8 cellular contexts compared by ENCODE assay signal in genomic region chr7:73556208-73557107, GRCh38. TPM values are rescaled to one million over a fixed set of nuclear protein-coding genes. Genes with fewer than 3 reads are reported as not detected.
DNase-seq lines count a peak whose midpoint lies in the region; ATAC-seq and TF ChIP-seq lines count a peak whose summit lies in the region.

No MANE protein-coding gene starts in this region.

- H3K27ac Mint-ChIP-seq in Calu3 (ENCODE audit: unreplicated experiment) (peak overlapping the region; percentile 97), endodermal cell (peak overlapping the region; percentile 89), osteocyte (ENCODE audit: unreplicated experiment) (peak overlapping the region; percentile 79)

- H4K20me1 ChIP-seq in OCI-LY1 (ENCODE audit: insufficient read depth, low read length), result no peaks in the 10 kb centered on the region

- H3K4me1 Mint-ChIP-seq in Calu3 (ENCODE audit: low read depth, unreplicated experiment) (peaks cover 23% of the 10 kb centered on the region), endodermal cell (peaks cover 11% of the 10 kb centered on the region), osteocyte (ENCODE audit: unreplicated experiment) (peaks cover 35% of the 10 kb centered on the region)

- 46 to 60% methylated on average over 19 to 28 of the region's 28 CpGs for WGBS in endodermal cell (ENCODE audit: insufficient coverage in 1 of 2, insufficient read length in 1 of 2), 2 experiments

- H3K9me3 ChIP-seq in OCI-LY1 (ENCODE audit: low read length) (no peaks in the 10 kb centered on the region), endodermal cell (ENCODE audit: control insufficient read depth, low read length) (no peaks in the 10 kb centered on the region)

- peaks cover 38% of the 10 kb centered on the region for H3K36me3 ChIP-seq in OCI-LY1 (ENCODE audit: insufficient read depth, low read length)
- peaks cover 18% of the 10 kb centered on the region for H3K36me3 ChIP-seq in endodermal cell (ENCODE audit: control insufficient read depth, insufficient read depth, low read length)

- H3K27me3 Mint-ChIP-seq in Calu3 (ENCODE audit: unreplicated experiment) (no peaks in the 10 kb centered on the region), endodermal cell (ENCODE audit: insufficient read depth) (peaks cover 23% of the 10 kb centered on the region), osteocyte (ENCODE audit: unreplicated experiment) (no peaks in the 10 kb centered on the region)

- TF ChIP-seq CTCF in Calu3 (IDR thresholded peaks at IDR 0.05; ENCODE audit: unreplicated experiment) (no peak), OCI-LY1 (IDR thresholded peaks at IDR 0.05; ENCODE audit: low read length) (no peak), endodermal cell (conservative IDR thresholded peaks at IDR 0.05) (no peak), osteocyte (IDR thresholded peaks at IDR 0.05) (no peak)

- H3K4me3 ChIP-seq in OCI-LY1 (ENCODE audit: low read depth, low read length, poor library complexity, severe bottlenecking), result peak overlapping the region; percentile 75
- peak overlapping the region; percentile 97 for H3K4me3 ChIP-seq in endodermal cell (ENCODE audit: low read length)

- H3K9ac ChIP-seq in OCI-LY1 (ENCODE audit: low read length) (peak overlapping the region; percentile 92), endodermal cell (ENCODE audit: extremely low read depth, low read length, poor library complexity, severe bottlenecking) (peak overlapping the region; percentile 75)

- H3K27me3 ChIP-seq in OCI-LY1 (ENCODE audit: insufficient read depth, low read length) (no peaks in the 10 kb centered on the region), endodermal cell (ENCODE audit: control insufficient read depth, insufficient read depth, low read length, poor library complexity, severe bottlenecking) (no peaks in the 10 kb centered on the region)

- DNase-seq in Calu3, result no peak
- DNase-seq in endodermal cell, result no peak
- no peak for DNase-seq in osteocyte (ENCODE audit: extremely low spot score, unreplicated experiment)
- DNase-seq in cortex of kidney (lab: John Stamatoyannopoulos, UW), result no peak
- DNase-seq in mucosa of gallbladder (ENCODE audit: low spot score), result no peak
- no peak for DNase-seq in NCI-H345 (lab: John Stamatoyannopoulos, UW)

- CTCF ChIA-PET in Calu3 (lab: Charles Lee), result interaction anchor here (0.6 to 1.5 kb wide), 2 partner anchors 36 to 50 kb away, joined by 3 to 4 read pairs; no protein-coding TSS in a partner anchor

- no peak overlapping the region for H3K27ac ChIP-seq in OCI-LY1 (ENCODE audit: low read depth, low read length, poor library complexity, severe bottlenecking)
- H3K27ac ChIP-seq in endodermal cell (ENCODE audit: low read depth, low read length), result peak overlapping the region; percentile 80

- H3K9me3 Mint-ChIP-seq in Calu3 (ENCODE audit: low read depth, unreplicated experiment) (no peaks in the 10 kb centered on the region), endodermal cell (no peaks in the 10 kb centered on the region), osteocyte (ENCODE audit: unreplicated experiment) (no peaks in the 10 kb centered on the region)

- H3K79me2 ChIP-seq in OCI-LY1 (ENCODE audit: insufficient read depth, low read length), result peaks cover 35% of the 10 kb centered on the region

- no peak for ATAC-seq in GM19324 (IDR thresholded peaks at IDR 0.05; ENCODE audit: low FRiP score, unreplicated experiment)

- intact Hi-C loops in Calu3 (cut with micrococcal nuclease; ENCODE audit: unreplicated experiment), result no loop called here

- H3K4me2 ChIP-seq in OCI-LY1 (ENCODE audit: low read length), result peak overlapping the region; percentile 82

- BruUV-seq in Calu3 (replicated peaks; lab: Mats Ljungman, UMichigan), result TSS peak; percentile 59

- H3F3A ChIP-seq in OCI-LY1 (ENCODE audit: insufficient read depth, low read length), result no peaks in the 10 kb centered on the region

- H2AFZ ChIP-seq in OCI-LY1 (ENCODE audit: low read length), result no peak overlapping the region

- H3K4me1 ChIP-seq in OCI-LY1 (ENCODE audit: insufficient read depth, low read length, severe bottlenecking), result peaks cover 20% of the 10 kb centered on the region
- no peaks in the 10 kb centered on the region for H3K4me1 ChIP-seq in endodermal cell (ENCODE audit: control insufficient read depth, insufficient read depth, low read length)

- peaks cover 48% of the 10 kb centered on the region for H3K36me3 Mint-ChIP-seq in Calu3 (ENCODE audit: insufficient read depth, unreplicated experiment)
- peaks cover 22% of the 10 kb centered on the region for H3K36me3 Mint-ChIP-seq in endodermal cell (ENCODE audit: low read depth)
- H3K36me3 Mint-ChIP-seq in osteocyte (ENCODE audit: unreplicated experiment), result peaks cover 4% of the 10 kb centered on the region

- H3K9me2 ChIP-seq in OCI-LY1 (ENCODE audit: low read depth, low read length), result no peaks in the 10 kb centered on the region

- H3K4me3 Mint-ChIP-seq in Calu3 (ENCODE audit: low read depth, unreplicated experiment) (peak overlapping the region; percentile 74), endodermal cell (peak overlapping the region; percentile 77), osteocyte (ENCODE audit: unreplicated experiment) (peak overlapping the region; percentile 80)

RNA-seq across cellular contexts. Expression of gene BCL7B, which starts 1.0 kb away (rescaled TPM):
- total RNA-seq in Calu3 (2022) (37.8 and 44.6 TPM in 2 replicates), endodermal cell (10 to 100 TPM; 31.0 to 37.7 TPM), osteocyte (37.4 and 41.8 TPM in 2 replicates), mucosa of gallbladder (57.7 TPM)
- polyA plus RNA-seq in endodermal cell (2013, experiment 1 of 2), result 36.9 TPM
- 33.5 TPM for polyA plus RNA-seq in endodermal cell (2013, experiment 2 of 2)

RNA-seq across cellular contexts. Expression of gene TBL2, which starts 21.9 kb away (rescaled TPM):
- total RNA-seq in Calu3 (2022) (33.3 and 35.9 TPM in 2 replicates), endodermal cell (10 to 100 TPM; 55.7 to 59.7 TPM), osteocyte (47.7 and 48.0 TPM in 2 replicates), mucosa of gallbladder (39.2 TPM)
- polyA plus RNA-seq in endodermal cell (2013, experiment 1 of 2), result 43.4 TPM
- polyA plus RNA-seq in endodermal cell (2013, experiment 2 of 2), result 37.8 TPM

RNA-seq across cellular contexts. Expression of gene BAZ1B, which starts 34.4 kb away (rescaled TPM):
- total RNA-seq in Calu3 (2022) (44.6 and 45.1 TPM in 2 replicates), endodermal cell (10 to 100 TPM; 66.4 to 72.1 TPM), osteocyte (80.7 and 86.6 TPM in 2 replicates), mucosa of gallbladder (50.7 TPM)
- polyA plus RNA-seq in endodermal cell (2013, experiment 1 of 2), result 66.2 TPM
- 64.1 TPM for polyA plus RNA-seq in endodermal cell (2013, experiment 2 of 2)
